ENCODE assay signal across 17 cellular contexts in genomic region chr1:31215083-31215570, GRCh38. TPM values are rescaled to one million over a fixed set of nuclear protein-coding genes. Genes with fewer than 3 reads are reported as not detected.
"Had no signal": no experiment of that assay in that cellular context is flagged by ENCODE, and none has a peak within 500 bp of the region (broad histone marks: within the 10 kb centered on the region; RNA-seq: fewer than 3 reads in every experiment).

No MANE protein-coding gene starts in this region.

- H3K4me3 ChIP-seq: colonic mucosa, pancreas, right lobe of liver, upper lobe of right lung had no signal

- DNase-seq: activated CD4-positive, alpha-beta memory T cell treated with anti-CD3 and anti-CD28 coated beads, Interleukin-2, amount 10 ng/mL, durations not matched to agents 7 days and 5 days; activated CD4-positive, alpha-beta T cell treated with anti-CD3 and anti-CD28 coated beads for 48 hours; activated CD4-positive, CD25-positive, alpha-beta regulatory T cell; activated CD8-positive, alpha-beta memory T cell treated with anti-CD3 and anti-CD28 coated beads, Interleukin-2, amount 10 ng/mL, durations not matched to agents 7 days and 5 days; activated naive CD8-positive, alpha-beta T cell treated with anti-CD3 and anti-CD28 coated beads, Interleukin-2, amount 10 ng/mL, durations not matched to agents 7 days and 5 days; brain microvascular endothelial cell; central memory CD4-positive, alpha-beta T cell; colonic mucosa; mesenchymal stem cell; naive thymus-derived CD4-positive, alpha-beta T cell; pancreas; right lobe of liver; small intestine; stimulated activated CD4-positive, alpha-beta T cell treated with anti-CD3 and anti-CD28 coated beads, Interleukin-15, amount 100 ng/mL, for 24 hours; stimulated activated CD4-positive, alpha-beta T cell treated with anti-CD3 and anti-CD28 coated beads, Interleukin-4, amount 100 ng/mL, for 1 hour; upper lobe of right lung had no signal

- ATAC-seq: activated CD8-positive, alpha-beta memory T cell treated with anti-CD3 and anti-CD28 coated beads, Interleukin-2, amount 10 ng/mL, durations not matched to agents 7 days and 5 days; naive thymus-derived CD4-positive, alpha-beta T cell had no signal

RNA-seq across cellular contexts. Expression of gene NKAIN1, which starts 24.6 kb away (rescaled TPM):
- total RNA-seq: activated CD4-positive, alpha-beta memory T cell treated with anti-CD3 and anti-CD28 coated beads, Interleukin-2, amount 10 ng/mL, durations not matched to agents 7 days and 5 days; glomerular endothelial cell; naive thymus-derived CD4-positive, alpha-beta T cell; right lobe of liver; upper lobe of right lung had no signal
